ENCODE assay signal across 1 cellular context in the genomic region with DNA sequence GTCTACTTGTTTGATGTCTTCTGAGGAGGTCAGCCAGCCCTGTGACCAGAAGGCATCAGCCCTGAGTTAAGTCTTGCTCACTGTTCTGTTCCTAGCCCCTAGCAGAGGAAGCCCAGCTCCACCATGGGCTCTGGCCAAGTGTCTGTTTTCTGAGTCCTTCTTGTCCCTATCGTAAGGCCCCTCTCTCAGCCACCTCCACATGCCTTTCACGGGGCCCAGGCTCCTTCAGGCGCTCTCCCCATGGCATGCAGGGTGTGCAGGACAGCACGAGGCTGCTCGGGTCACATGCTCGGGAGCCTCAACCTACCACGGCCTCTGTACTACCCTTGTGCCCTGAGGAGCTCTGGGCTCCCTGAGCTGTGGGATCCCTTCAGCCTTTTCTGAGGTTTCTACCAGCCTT.
TF ChIP-seq lines count a peak whose summit lies in the region.

No MANE protein-coding gene starts in this region.

TF ChIP-seq in HepG2, 621 proteins besides CTCF, POLR2A, EP300 and RAD21 (continued from another document):
- no peak for TF ChIP-seq ZNF747 (CRISPR knock-in tag; IDR thresholded peaks at IDR 0.05; ENCODE audit: borderline replicate concordance)
- TF ChIP-seq, protein P1, sequence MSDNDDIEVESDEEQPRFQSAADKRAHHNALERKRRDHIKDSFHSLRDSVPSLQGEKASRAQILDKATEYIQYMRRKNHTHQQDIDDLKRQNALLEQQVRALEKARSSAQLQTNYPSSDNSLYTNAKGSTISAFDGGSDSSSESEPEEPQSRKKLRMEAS (IDR thresholded peaks at IDR 0.05) = peak; percentile 70
